Comparison of ENCODE assay signal across 14 cellular contexts in the genomic region with DNA sequence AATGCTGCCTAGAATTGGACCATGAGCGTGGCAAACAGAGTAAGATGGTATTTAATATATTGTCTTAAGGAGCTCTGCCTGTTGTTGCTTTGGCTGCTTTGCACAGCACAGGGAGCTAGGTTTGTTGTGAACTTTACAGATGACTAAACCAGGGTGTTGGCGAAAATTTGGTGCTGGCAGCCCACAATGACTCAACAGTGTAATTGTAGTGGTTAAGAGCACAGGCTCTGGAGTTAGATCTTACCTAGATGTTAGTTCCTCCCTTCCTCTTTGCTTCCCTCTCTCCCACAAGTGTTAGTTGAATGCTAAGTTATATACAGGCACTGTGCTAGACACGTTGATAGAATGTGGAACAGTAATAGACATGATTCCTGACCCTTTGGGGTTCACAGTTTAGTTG.
DNase-seq lines count a peak whose midpoint lies in the region; ATAC-seq, FAIRE-seq and TF ChIP-seq lines count a peak whose summit lies in the region.
"Had no signal": no experiment of that assay in that cellular context is flagged by ENCODE, and none has a peak within 500 bp of the region (broad histone marks: within the 10 kb centered on the region; RNA-seq: fewer than 3 reads in every experiment).

No MANE protein-coding gene starts in this region.

- H2BK5ac ChIP-seq in IMR-90 (ENCODE audit: low read depth, low read length, poor library complexity, severe bottlenecking): no peak overlapping the region

- no peak for TF ChIP-seq RAD21 in IMR-90 (IDR thresholded peaks at IDR 0.05; ENCODE audit: low read length)

- H3K9me3 Mint-ChIP-seq in activated T-helper 17 cell treated with anti-CD3 and anti-CD28 coated beads, Interleukin-2, amount 50 U/mL, for 72 hours: no peaks in the 10 kb centered on the region

- no peaks in the 10 kb centered on the region for H3K4me1 Mint-ChIP-seq in activated T-helper 17 cell treated with anti-CD3 and anti-CD28 coated beads, Interleukin-2, amount 50 U/mL, for 72 hours
- H3K4me1 Mint-ChIP-seq: naive thymus-derived CD4-positive, alpha-beta T cell had no signal

- H3K4me1 ChIP-seq in IMR-90 (ENCODE audit: control insufficient read depth, insufficient read depth, low read length): no peaks in the 10 kb centered on the region
- H3K4me1 ChIP-seq: BLaER1 treated with 17β-estradiol and CSF1 and Interleukin-3, amounts not matched to agents 10 nM and 100 nM; heart left ventricle had no signal

- H3K36me3 ChIP-seq in IMR-90 (ENCODE audit: control insufficient read depth, insufficient read depth, low read length): no peaks in the 10 kb centered on the region
- H3K36me3 ChIP-seq: BLaER1 treated with 17β-estradiol and CSF1 and Interleukin-3, amounts not matched to agents 10 nM and 100 nM; heart left ventricle had no signal

- no peak overlapping the region for H3K23ac ChIP-seq in IMR-90 (ENCODE audit: low read depth, low read length)

- H4K91ac ChIP-seq in IMR-90 (ENCODE audit: insufficient read depth, low read depth, low read length): no peak overlapping the region

- H3K4ac ChIP-seq in IMR-90 (ENCODE audit: low read depth, low read length): no peak overlapping the region

- FAIRE-seq in HTR-8/SVneo (lab: Jason Lieb, UNC): no peak

- no peak overlapping the region for H3K4me3 ChIP-seq in AG10803 (ENCODE audit: low read length)
- no peak overlapping the region for H3K4me3 ChIP-seq in IMR-90 (ENCODE audit: insufficient read depth, low read depth, low read length)
- H3K4me3 ChIP-seq: BLaER1 treated with 17β-estradiol and CSF1 and Interleukin-3, amounts not matched to agents 10 nM and 100 nM; heart left ventricle had no signal

- H2AK9ac ChIP-seq in IMR-90 (replicated peaks; ENCODE audit: low read depth, low read length, poor library complexity): no peak overlapping the region

- H3K4me3 Mint-ChIP-seq in activated T-helper 17 cell treated with anti-CD3 and anti-CD28 coated beads, Interleukin-2, amount 50 U/mL, for 72 hours: no peak overlapping the region
- H3K4me3 Mint-ChIP-seq: naive thymus-derived CD4-positive, alpha-beta T cell had no signal

- no peak overlapping the region for H3K14ac ChIP-seq in IMR-90 (replicated peaks; ENCODE audit: low read depth, low read length)

- no peak for TF ChIP-seq POLR2A in IMR-90 (IDR thresholded peaks at IDR 0.05; ENCODE audit: low read depth, low read length)

- peak; percentile 38 for DNase-seq in AG10803 (ENCODE audit: low read depth)
- DNase-seq in IMR-90: peak; percentile 45
- DNase-seq in sciatic nerve (ENCODE audit: low spot score): no peak
- DNase-seq in HTR-8/SVneo (ENCODE audit: insufficient read length, low spot score): no peak
- no peak for DNase-seq in SKM-1 (lab: John Stamatoyannopoulos, UW; ENCODE audit: unreplicated experiment)
- DNase-seq: heart left ventricle; naive thymus-derived CD4-positive, alpha-beta T cell; NCI-H1092 treated with DMSO at 0.1 percent for 48 hours; NCI-H510A treated with DMSO at 0.1 percent for 48 hours had no signal

- no peaks in the 10 kb centered on the region for H3K27me3 Mint-ChIP-seq in activated T-helper 17 cell treated with anti-CD3 and anti-CD28 coated beads, Interleukin-2, amount 50 U/mL, for 72 hours
- H3K27me3 Mint-ChIP-seq: naive thymus-derived CD4-positive, alpha-beta T cell had no signal

- no peak overlapping the region for H2AFZ ChIP-seq in IMR-90 (replicated peaks; ENCODE audit: low read length, poor library complexity)

- no peak overlapping the region for H3K27ac ChIP-seq in IMR-90 (ENCODE audit: insufficient read depth, low read length)
- H3K27ac ChIP-seq: BLaER1 treated with 17β-estradiol and CSF1 and Interleukin-3, amounts not matched to agents 10 nM and 100 nM; heart left ventricle had no signal

- H3K56ac ChIP-seq in IMR-90 (ENCODE audit: extremely low read depth, insufficient read depth, low read length): no peak overlapping the region

- in situ Hi-C loops in IMR-90 (cut with MboI; ENCODE audit: low sequenced_read_pairs): no loop called here

- no peak overlapping the region for H2BK15ac ChIP-seq in IMR-90 (ENCODE audit: low read depth, low read length)

- no peaks in the 10 kb centered on the region for H3K9me3 ChIP-seq in IMR-90 (ENCODE audit: control insufficient read depth, insufficient read depth, low read length)
- H3K9me3 ChIP-seq: BLaER1 treated with 17β-estradiol and CSF1 and Interleukin-3, amounts not matched to agents 10 nM and 100 nM; heart left ventricle had no signal

- no peak overlapping the region for H2BK20ac ChIP-seq in IMR-90 (ENCODE audit: low read depth, low read length)

- no peak overlapping the region for H3K27ac Mint-ChIP-seq in activated T-helper 17 cell treated with anti-CD3 and anti-CD28 coated beads, Interleukin-2, amount 50 U/mL, for 72 hours
- H3K27ac Mint-ChIP-seq: naive thymus-derived CD4-positive, alpha-beta T cell had no signal

- intact Hi-C loops in IMR-90 (cut with micrococcal nuclease) (no loop called here), sciatic nerve (cut with DNase I) (no loop called here)

- TF ChIP-seq CTCF in AG10803 (conservative IDR thresholded peaks at IDR 0.05; ENCODE audit: low read length): no peak
- TF ChIP-seq CTCF in IMR-90 (conservative IDR thresholded peaks at IDR 0.05; ENCODE audit: low read depth, low read length): no peak

- no CpG with 5 or more reads among the region's 3 CpGs for WGBS in IMR-90 (ENCODE audit: extremely low coverage in 2 of 2, insufficient read length in 1 of 2), 2 experiments

- peak; percentile 67 for ATAC-seq in GM18868 (IDR thresholded peaks at IDR 0.05; ENCODE audit: unreplicated experiment)
- ATAC-seq in IMR-90 (ENCODE audit: low read depth): peak; percentile 32; the same call in 1 of the 2 replicates
- peak; percentile 42 for ATAC-seq in activated T-helper 17 cell treated with anti-CD3 and anti-CD28 coated beads, Interleukin-2, amount 50 U/mL, for 72 hours (replicated peaks)
- ATAC-seq in sciatic nerve: no peak
- ATAC-seq in HG03342 (IDR thresholded peaks at IDR 0.05; ENCODE audit: unreplicated experiment): no peak
- ATAC-seq: heart left ventricle; left lobe of liver; naive thymus-derived CD4-positive, alpha-beta T cell had no signal

- H4K8ac ChIP-seq in IMR-90 (ENCODE audit: low read depth in 2 of 2, low read length in 2 of 2): no peak overlapping the region

- H3K9me1 ChIP-seq in IMR-90 (ENCODE audit: insufficient read depth, low read length): no peaks in the 10 kb centered on the region

- no peak overlapping the region for H3K4me2 ChIP-seq in IMR-90 (ENCODE audit: low read depth, low read length)
- H3K4me2 ChIP-seq: BLaER1 treated with 17β-estradiol and CSF1 and Interleukin-3, amounts not matched to agents 10 nM and 100 nM had no signal

- H2AK5ac ChIP-seq in IMR-90 (ENCODE audit: low read depth, low read length): no peak overlapping the region

- H4K20me1 ChIP-seq in IMR-90 (ENCODE audit: insufficient read depth, low read length): no peaks in the 10 kb centered on the region
- H4K20me1 ChIP-seq: BLaER1 treated with 17β-estradiol and CSF1 and Interleukin-3, amounts not matched to agents 10 nM and 100 nM had no signal

- no peak overlapping the region for H3K18ac ChIP-seq in IMR-90 (ENCODE audit: low read depth, low read length)

- POLR2A ChIA-PET in IMR-90 (lab: Charles Lee; ENCODE audit: unreplicated experiment): no interaction called here

- no peaks in the 10 kb centered on the region for H3K27me3 ChIP-seq in IMR-90 (ENCODE audit: control insufficient read depth, insufficient read depth, low read length)

- CTCF ChIA-PET in IMR-90 (lab: Yijun Ruan, JAX): no interaction called here

- H3K79me1 ChIP-seq in IMR-90 (ENCODE audit: low read depth in 1 of 2, low read length in 2 of 2): no peaks in the 10 kb centered on the region

- dilution Hi-C loops in IMR-90 (cut with HindIII; ENCODE audit: low sequenced_read_pairs, unreplicated experiment): no loop called here

- H2BK120ac ChIP-seq in IMR-90 (ENCODE audit: low read depth, low read length): no peak overlapping the region

- no TSS peak for BruUV-seq in IMR-90 (replicated peaks; lab: Mats Ljungman, UMichigan)

- H4K5ac ChIP-seq in IMR-90 (ENCODE audit: low read depth, low read length): no peak overlapping the region

- H3K9ac ChIP-seq in IMR-90 (ENCODE audit: low read depth, low read length): no peak overlapping the region
- H3K9ac ChIP-seq: BLaER1 treated with 17β-estradiol and CSF1 and Interleukin-3, amounts not matched to agents 10 nM and 100 nM had no signal

- H3K36me3 Mint-ChIP-seq in activated T-helper 17 cell treated with anti-CD3 and anti-CD28 coated beads, Interleukin-2, amount 50 U/mL, for 72 hours (ENCODE audit: low read depth): no peaks in the 10 kb centered on the region
- H3K36me3 Mint-ChIP-seq: naive thymus-derived CD4-positive, alpha-beta T cell had no signal

TF ChIP-seq in IMR-90, 13 proteins besides CTCF, POLR2A, EP300 and RAD21 (continues in another document):
- TF ChIP-seq RFX5 (IDR thresholded peaks at IDR 0.05; ENCODE audit: low read depth, low read length) (no peak), MXI1 (IDR thresholded peaks at IDR 0.05; ENCODE audit: borderline replicate concordance, low read depth, low read length) (no peak), BHLHE40 (IDR thresholded peaks at IDR 0.05; ENCODE audit: low read depth, low read length) (no peak), ELK1 (IDR thresholded peaks at IDR 0.05; ENCODE audit: borderline replicate concordance, low read depth, low read length) (no peak), NFE2L2 (IDR thresholded peaks at IDR 0.05; ENCODE audit: low read depth, low read length) (no peak), SMC3 (IDR thresholded peaks at IDR 0.05; ENCODE audit: low read depth, low read length) (no peak), CHD1 (IDR thresholded peaks at IDR 0.05; ENCODE audit: low read depth, low read length) (no peak), MAFK (IDR thresholded peaks at IDR 0.05; ENCODE audit: low read depth, low read length) (no peak), FOS (IDR thresholded peaks at IDR 0.05; ENCODE audit: low read depth, low read length) (no peak)
- TF ChIP-seq, protein P1, sequence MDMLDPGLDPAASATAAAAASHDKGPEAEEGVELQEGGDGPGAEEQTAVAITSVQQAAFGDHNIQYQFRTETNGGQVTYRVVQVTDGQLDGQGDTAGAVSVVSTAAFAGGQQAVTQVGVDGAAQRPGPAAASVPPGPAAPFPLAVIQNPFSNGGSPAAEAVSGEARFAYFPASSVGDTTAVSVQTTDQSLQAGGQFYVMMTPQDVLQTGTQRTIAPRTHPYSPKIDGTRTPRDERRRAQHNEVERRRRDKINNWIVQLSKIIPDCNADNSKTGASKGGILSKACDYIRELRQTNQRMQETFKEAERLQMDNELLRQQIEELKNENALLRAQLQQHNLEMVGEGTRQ (IDR thresholded peaks at IDR 0.05; ENCODE audit: low read depth, low read length): no peak

Comparison
In these comparisons a context has a peak if more than half of its experiments do, and no peak if none do; other contexts are left out.
1. DNase-seq: peak in AG10803 (single experiment) and IMR-90 (single experiment); none in sciatic nerve (single experiment), HTR-8/SVneo (single experiment) and SKM-1 (single experiment).
2. ATAC-seq: peak in GM18868 (single experiment), IMR-90 (single experiment) and activated T-helper 17 cell treated with anti-CD3 and anti-CD28 coated beads, Interleukin-2, amount 50 U/mL, for 72 hours (single experiment); none in sciatic nerve (single experiment) and HG03342 (single experiment).